In the genomic region with DNA sequence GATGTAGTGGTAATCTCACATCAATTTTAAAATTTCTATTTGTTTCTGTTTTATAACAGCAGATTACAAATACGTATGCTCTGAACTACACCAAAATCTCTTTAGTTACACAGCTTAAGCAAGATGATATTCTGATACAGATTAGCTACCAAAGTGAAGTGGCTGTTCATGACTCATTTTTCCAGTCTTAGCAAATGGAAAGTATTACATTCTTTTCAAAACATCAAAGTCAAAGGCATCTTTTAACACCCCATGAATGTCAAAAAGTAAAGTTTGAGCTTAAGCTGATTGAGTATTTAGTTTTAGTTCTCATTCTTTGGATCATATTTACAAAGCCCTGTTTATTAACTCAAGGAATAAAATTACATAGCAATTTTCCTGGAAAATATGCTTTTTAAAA, we compare ENCODE assay signal across 21 cellular contexts. TPM values are rescaled to one million over a fixed set of nuclear protein-coding genes. Genes with fewer than 3 reads are reported as not detected.
DNase-seq lines count a peak whose midpoint lies in the region; ATAC-seq and TF ChIP-seq lines count a peak whose summit lies in the region.
"Had no signal": no experiment of that assay in that cellular context is flagged by ENCODE, and none has a peak within 500 bp of the region (broad histone marks: within the 10 kb centered on the region; RNA-seq: fewer than 3 reads in every experiment).

No MANE protein-coding gene starts in this region.

- H2AK9ac ChIP-seq in IMR-90 (replicated peaks; ENCODE audit: low read depth, low read length, poor library complexity) = no peak overlapping the region

- no peak overlapping the region for H2AK5ac ChIP-seq in IMR-90 (ENCODE audit: low read depth, low read length)
- H2AK5ac ChIP-seq in mesenchymal stem cell (ENCODE audit: low read length, severe bottlenecking) = no peak overlapping the region

- H3K4me1 ChIP-seq in IMR-90 (ENCODE audit: control insufficient read depth, insufficient read depth, low read length) = no peaks in the 10 kb centered on the region
- no peaks in the 10 kb centered on the region for H3K4me1 ChIP-seq in mesenchymal stem cell (ENCODE audit: control insufficient read depth, insufficient read depth, low read depth, low read length)
- H3K4me1 ChIP-seq: ascending aorta, testis had no signal

- no peak overlapping the region for H2BK12ac ChIP-seq in mesenchymal stem cell (ENCODE audit: low read length in 2 of 2)

- no peak overlapping the region for H2BK15ac ChIP-seq in IMR-90 (ENCODE audit: low read depth, low read length)
- H2BK15ac ChIP-seq in mesenchymal stem cell (ENCODE audit: low read depth, poor library complexity, severe bottlenecking) = no peak overlapping the region

- H4K20me1 ChIP-seq in IMR-90 (ENCODE audit: insufficient read depth, low read length) = no peaks in the 10 kb centered on the region

- TF ChIP-seq RAD21 in IMR-90 (IDR thresholded peaks at IDR 0.05; ENCODE audit: low read length) = no peak

- H3K56ac ChIP-seq in IMR-90 (ENCODE audit: extremely low read depth, insufficient read depth, low read length) = no peak overlapping the region

- no peak for TF ChIP-seq CTCF in IMR-90 (conservative IDR thresholded peaks at IDR 0.05; ENCODE audit: low read depth, low read length)

- dilution Hi-C loops in IMR-90 (cut with HindIII; ENCODE audit: low sequenced_read_pairs, unreplicated experiment) = no loop called here

- H4K91ac ChIP-seq in IMR-90 (ENCODE audit: insufficient read depth, low read depth, low read length) (no peak overlapping the region), mesenchymal stem cell (ENCODE audit: low read length) (no peak overlapping the region)

- H3K14ac ChIP-seq in IMR-90 (replicated peaks; ENCODE audit: low read depth, low read length) (no peak overlapping the region), mesenchymal stem cell (ENCODE audit: low read length in 2 of 2) (no peak overlapping the region)

- BruUV-seq in IMR-90 (replicated peaks; lab: Mats Ljungman, UMichigan) = no TSS peak

- ATAC-seq in IMR-90 (ENCODE audit: low read depth) (no peak), GM21723 (IDR thresholded peaks at IDR 0.05; ENCODE audit: unreplicated experiment) (no peak), GM19467 (IDR thresholded peaks at IDR 0.05; ENCODE audit: unreplicated experiment) (no peak)
- ATAC-seq: esophagus mucosa, GM23338, right cardiac atrium, T-helper 17 cell had no signal

- H4K5ac ChIP-seq in IMR-90 (ENCODE audit: low read depth, low read length) = no peak overlapping the region

- intact Hi-C loops in IMR-90 (cut with micrococcal nuclease) = no loop called here

- TF ChIP-seq POLR2A in IMR-90 (IDR thresholded peaks at IDR 0.05; ENCODE audit: low read depth, low read length) = no peak

- H3K79me1 ChIP-seq in IMR-90 (ENCODE audit: low read depth in 1 of 2, low read length in 2 of 2) (no peaks in the 10 kb centered on the region), mesenchymal stem cell (replicated peaks; ENCODE audit: low read length, poor library complexity, severe bottlenecking) (no peaks in the 10 kb centered on the region)

- H3K9me1 ChIP-seq in IMR-90 (ENCODE audit: insufficient read depth, low read length) = no peaks in the 10 kb centered on the region

- CTCF ChIA-PET in IMR-90 (lab: Yijun Ruan, JAX) = interaction anchor here (0.9 kb wide), 1 partner anchor 44 kb away, joined by 4 read pairs; no protein-coding TSS in a partner anchor

- H2BK5ac ChIP-seq in IMR-90 (ENCODE audit: low read depth, low read length, poor library complexity, severe bottlenecking) = no peak overlapping the region
- no peak overlapping the region for H2BK5ac ChIP-seq in mesenchymal stem cell (ENCODE audit: low read depth, low read length, poor library complexity, severe bottlenecking)

- H3K9me3 ChIP-seq in IMR-90 (ENCODE audit: control insufficient read depth, insufficient read depth, low read length) (no peaks in the 10 kb centered on the region), mesenchymal stem cell (ENCODE audit: control insufficient read depth, low read length) (no peaks in the 10 kb centered on the region)
- H3K9me3 ChIP-seq: ascending aorta, Caco-2, testis had no signal

- in situ Hi-C loops in IMR-90 (cut with MboI; ENCODE audit: low sequenced_read_pairs) = no loop called here

- H4K8ac ChIP-seq in IMR-90 (ENCODE audit: low read depth in 2 of 2, low read length in 2 of 2) (no peak overlapping the region), mesenchymal stem cell (ENCODE audit: low read length) (no peak overlapping the region)

- peak; percentile 21 for DNase-seq in EL
- DNase-seq in IMR-90 = peak; percentile 27
- DNase-seq in amniotic epithelial cell (ENCODE audit: low read depth) = peak; percentile 21
- DNase-seq in mesenchymal stem cell = peak; percentile 31
- no peak for DNase-seq in central memory CD4-positive, alpha-beta T cell
- DNase-seq: Caco-2; dorsolateral prefrontal cortex; GDM1; Karpas-422; NCI-H1436 treated with DMSO at 0.1 percent for 48 hours; NCI-H82; right cardiac atrium; stimulated activated CD4-positive, alpha-beta T cell treated with anti-CD3 and anti-CD28 coated beads, Interleukin-1b, Interleukin-23, amount 100 ng/mL, for 48 hours; T-helper 17 cell; testis had no signal

- POLR2A ChIA-PET in IMR-90 (lab: Charles Lee; ENCODE audit: unreplicated experiment) = no interaction called here

- H3K23ac ChIP-seq in IMR-90 (ENCODE audit: low read depth, low read length) (no peak overlapping the region), mesenchymal stem cell (ENCODE audit: low read length in 2 of 2) (no peak overlapping the region)

- H3K4me2 ChIP-seq in IMR-90 (ENCODE audit: low read depth, low read length) = no peak overlapping the region
- no peak overlapping the region for H3K4me2 ChIP-seq in mesenchymal stem cell (ENCODE audit: low read length, poor library complexity, severe bottlenecking)
- H3K4me2 ChIP-seq: GM23338, hepatocyte had no signal

- H2AFZ ChIP-seq in IMR-90 (replicated peaks; ENCODE audit: low read length, poor library complexity) = no peak overlapping the region
- no peak overlapping the region for H2AFZ ChIP-seq in mesenchymal stem cell (ENCODE audit: low read depth, low read length)
- H2AFZ ChIP-seq: GM23338, hepatocyte had no signal

- no CpG with 5 or more reads among the region's 1 CpG for whole genome bisulfite sequencing in IMR-90 (ENCODE audit: extremely low coverage in 2 of 2, insufficient read length in 1 of 2), 2 experiments
- whole genome bisulfite sequencing in mesenchymal stem cell = no CpG with 5 or more reads among the region's 1 CpG

- H3K4me3 ChIP-seq in IMR-90 (ENCODE audit: insufficient read depth, low read depth, low read length) (no peak overlapping the region), mesenchymal stem cell (ENCODE audit: insufficient read depth in 1 of 2, low read depth in 1 of 2, low read length in 2 of 2) (no peak overlapping the region)
- H3K4me3 ChIP-seq: ascending aorta, dorsolateral prefrontal cortex, GM23338, hepatocyte, testis had no signal

- H3K27ac ChIP-seq in IMR-90 (ENCODE audit: insufficient read depth, low read length) (no peak overlapping the region), mesenchymal stem cell (ENCODE audit: low read length, poor library complexity, severe bottlenecking) (no peak overlapping the region)
- H3K27ac ChIP-seq: ascending aorta, dorsolateral prefrontal cortex, hepatocyte, testis had no signal

- no peak overlapping the region for H2BK20ac ChIP-seq in IMR-90 (ENCODE audit: low read depth, low read length)

- H2BK120ac ChIP-seq in IMR-90 (ENCODE audit: low read depth, low read length) = no peak overlapping the region
- no peak overlapping the region for H2BK120ac ChIP-seq in mesenchymal stem cell (ENCODE audit: low read depth, low read length)

- H3K4ac ChIP-seq in IMR-90 (ENCODE audit: low read depth, low read length) (no peak overlapping the region), mesenchymal stem cell (ENCODE audit: low read depth in 1 of 2, low read length in 2 of 2) (no peak overlapping the region)

- no peaks in the 10 kb centered on the region for H3K36me3 ChIP-seq in IMR-90 (ENCODE audit: control insufficient read depth, insufficient read depth, low read length)
- no peaks in the 10 kb centered on the region for H3K36me3 ChIP-seq in mesenchymal stem cell (ENCODE audit: control insufficient read depth in 1 of 2, insufficient read depth in 2 of 2, low read depth in 1 of 2, low read length in 2 of 2)
- H3K36me3 ChIP-seq: ascending aorta had no signal

- H3K27me3 ChIP-seq in IMR-90 (ENCODE audit: control insufficient read depth, insufficient read depth, low read length) = peaks cover 10% of the 10 kb centered on the region
- H3K27me3 ChIP-seq in mesenchymal stem cell (ENCODE audit: control insufficient read depth in 1 of 2, insufficient read depth in 1 of 2, low read length in 2 of 2) = no peaks in the 10 kb centered on the region
- H3K27me3 ChIP-seq: ascending aorta, hepatocyte, testis had no signal

- H3K18ac ChIP-seq in IMR-90 (ENCODE audit: low read depth, low read length) (no peak overlapping the region), mesenchymal stem cell (ENCODE audit: low read depth in 1 of 2, low read length in 2 of 2) (no peak overlapping the region)

- H3K9ac ChIP-seq in IMR-90 (ENCODE audit: low read depth, low read length) (no peak overlapping the region), mesenchymal stem cell (ENCODE audit: low read length) (no peak overlapping the region)

TF ChIP-seq in IMR-90, 13 proteins besides CTCF, POLR2A, EP300 and RAD21 (continues in another document):
- no peak for TF ChIP-seq SMC3 (IDR thresholded peaks at IDR 0.05; ENCODE audit: low read depth, low read length)
- no peak for TF ChIP-seq MAFK (IDR thresholded peaks at IDR 0.05; ENCODE audit: low read depth, low read length)
- TF ChIP-seq CHD1 (IDR thresholded peaks at IDR 0.05; ENCODE audit: low read depth, low read length) = no peak
- TF ChIP-seq MXI1 (IDR thresholded peaks at IDR 0.05; ENCODE audit: borderline replicate concordance, low read depth, low read length) = no peak
- no peak for TF ChIP-seq MAZ (IDR thresholded peaks at IDR 0.05; ENCODE audit: borderline replicate concordance, low read depth, low read length)
- no peak for TF ChIP-seq FOS (IDR thresholded peaks at IDR 0.05; ENCODE audit: low read depth, low read length)
- TF ChIP-seq CEBPB (IDR thresholded peaks at IDR 0.05; ENCODE audit: low read depth, low read length) = no peak
- TF ChIP-seq RCOR1 (IDR thresholded peaks at IDR 0.05; ENCODE audit: insufficient replicate concordance, low read length) = no peak
- TF ChIP-seq NFE2L2 (IDR thresholded peaks at IDR 0.05; ENCODE audit: low read depth, low read length) = no peak
- TF ChIP-seq BHLHE40 (IDR thresholded peaks at IDR 0.05; ENCODE audit: low read depth, low read length) = no peak

RNA-seq across cellular contexts. Expression of gene HPGDS, which starts 6.6 kb away (rescaled TPM):
- not detected in 2 replicates for total RNA-seq in IMR-90 (2012; rRNA removed)
- not detected in 2 replicates for polyA plus RNA-seq in IMR-90 (2012; rRNA removed)
- not detected in 2 replicates for polyA plus RNA-seq in IMR-90 (2012; cell fraction: cytosol; rRNA removed)
- not detected in 2 replicates for polyA plus RNA-seq in IMR-90 (2012; cell fraction: nucleus; rRNA removed; ENCODE audit: low replicate concordance)
- polyA plus RNA-seq in mesenchymal stem cell (2013, experiment 1 of 2) = not detected
- not detected for polyA plus RNA-seq in mesenchymal stem cell (2013, experiment 2 of 2)
- total RNA-seq: ascending aorta, Caco-2, esophagus mucosa, GM23338 had no signal
- polyA plus RNA-seq: GM23338 had no signal
